In genomic region chr16:23597003-23597756, GRCh38 we compare ENCODE assay signal across 1 cellular context.
TF ChIP-seq lines count a peak whose summit lies in the region.

No MANE protein-coding gene starts in this region.

TF ChIP-seq in endothelial cell of umbilical vein, 7 proteins besides CTCF, POLR2A, EP300 and RAD21:
- TF ChIP-seq POLR2AphosphoS5 (IDR thresholded peaks at IDR 0.05; ENCODE audit: insufficient read depth, low read depth, low read length) (no peak), MYC (IDR thresholded peaks at IDR 0.05; ENCODE audit: low read depth, low read length) (no peak), FOS (IDR thresholded peaks at IDR 0.05; ENCODE audit: borderline replicate concordance, insufficient read depth, low read length) (no peak), JUN (IDR thresholded peaks at IDR 0.05; ENCODE audit: borderline replicate concordance, insufficient read depth, insufficient read length, low read depth) (no peak), EZH2 (IDR thresholded peaks at IDR 0.05; ENCODE audit: borderline replicate concordance, low read depth, low read length, severe bottlenecking) (no peak), GATA2 (IDR thresholded peaks at IDR 0.05; ENCODE audit: insufficient read depth, insufficient read length, low read depth, low read length) (no peak), MAX (IDR thresholded peaks at IDR 0.05; ENCODE audit: insufficient read depth, insufficient read length) (no peak)
TF ChIP-seq in endothelial cell of umbilical vein: peak in this region for 0.
